8 cellular contexts compared by ENCODE assay signal in the genomic region with DNA sequence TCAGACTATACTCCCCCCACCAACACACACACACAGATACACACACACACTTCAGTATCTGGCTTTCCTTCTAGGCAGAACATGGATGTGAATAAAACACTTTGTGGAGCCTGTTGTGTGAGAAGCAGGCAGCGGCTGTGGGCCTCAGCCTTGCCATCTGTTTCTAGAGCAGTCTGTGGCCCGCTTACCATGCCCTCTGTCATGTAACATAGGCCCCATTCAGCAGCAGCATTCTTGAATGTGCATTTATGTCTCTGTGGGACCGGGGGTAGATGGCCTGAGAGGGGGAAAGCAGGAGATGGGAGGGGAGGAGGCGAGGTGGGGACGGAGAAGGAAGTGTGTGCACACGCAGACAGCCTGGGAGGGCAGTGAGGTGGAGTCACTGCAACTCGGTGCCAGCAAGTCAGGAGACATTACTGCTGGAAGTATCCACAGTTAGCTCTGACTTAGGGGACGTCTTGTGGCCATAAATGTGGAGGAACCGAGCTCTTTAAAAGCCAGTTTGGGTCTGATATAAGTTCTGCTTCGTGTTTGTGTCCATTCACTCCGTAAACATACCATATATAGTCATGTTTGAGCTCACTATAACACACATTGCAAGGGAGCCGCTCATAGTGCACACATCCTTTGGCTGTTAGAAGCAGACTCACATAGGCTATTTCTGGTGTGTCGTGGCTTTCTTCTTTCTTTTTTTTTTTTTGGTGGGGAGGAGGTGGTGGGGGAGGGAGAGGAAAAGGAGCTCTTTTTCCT. TPM values are rescaled to one million over a fixed set of nuclear protein-coding genes. Genes with fewer than 3 reads are reported as not detected.
DNase-seq lines count a peak whose midpoint lies in the region; ATAC-seq and TF ChIP-seq lines count a peak whose summit lies in the region.

No MANE protein-coding gene starts in this region.

- H3K27ac Mint-ChIP-seq in type B pancreatic cell = peak overlapping the region; percentile 98

- H3K4me3 Mint-ChIP-seq in type B pancreatic cell = peak overlapping the region; percentile 86

- H3K36me3 Mint-ChIP-seq in type B pancreatic cell = peaks cover 7% of the 10 kb centered on the region

- no peaks in the 10 kb centered on the region for H3K9me3 Mint-ChIP-seq in type B pancreatic cell

- H3K36me3 ChIP-seq in Peyer's patch = no peaks in the 10 kb centered on the region
- H3K36me3 ChIP-seq in lower lobe of right lung = no peaks in the 10 kb centered on the region

- H3K4me1 ChIP-seq in Peyer's patch = peaks cover 3 to 66% (median 10%) of the 10 kb centered on the region in 4 donors
- H3K4me1 ChIP-seq in lower lobe of right lung = peaks cover 77% of the 10 kb centered on the region

- H3K27ac ChIP-seq in Peyer's patch = peak overlapping the region; percentile 39 to 82 (median 64)
- peak overlapping the region; percentile 29 for H3K27ac ChIP-seq in cingulate gyrus (ENCODE audit: low read depth, low read length)
- H3K27ac ChIP-seq in lower lobe of right lung = peak overlapping the region; percentile 75

- H3K4me1 Mint-ChIP-seq in type B pancreatic cell (ENCODE audit: unreplicated experiment) = peaks cover 68% of the 10 kb centered on the region

- H3K27me3 Mint-ChIP-seq in type B pancreatic cell = no peaks in the 10 kb centered on the region

- TF ChIP-seq CTCF in Peyer's patch (IDR thresholded peaks at IDR 0.05) = no peak
- TF ChIP-seq CTCF in lower lobe of right lung (IDR thresholded peaks at IDR 0.05) = no peak
- no peak for TF ChIP-seq CTCF in type B pancreatic cell (conservative IDR thresholded peaks at IDR 0.05)

- intact Hi-C loops in lower lobe of right lung (cut with DNase I) = no loop called here

- ATAC-seq in GM18517 (IDR thresholded peaks at IDR 0.05; ENCODE audit: unreplicated experiment) (peak; percentile 52), HG02973 (IDR thresholded peaks at IDR 0.05; ENCODE audit: unreplicated experiment) (peak; percentile 54), lower lobe of right lung (peak; percentile 77 to 80)

- peak overlapping the region in 2 of 4 donors; percentile 13 to 29 for H3K4me3 ChIP-seq in Peyer's patch
- H3K4me3 ChIP-seq in lower lobe of right lung = no peak overlapping the region

- TF ChIP-seq POLR2A in Peyer's patch (IDR thresholded peaks at IDR 0.05) = peak in 1 of 2 donors; percentile 12

- H3K9me3 ChIP-seq in Peyer's patch (no peaks in the 10 kb centered on the region), lower lobe of right lung (no peaks in the 10 kb centered on the region)

- peak; percentile 42 to 72 (median 71) for DNase-seq in Peyer's patch
- peak; percentile 76 for DNase-seq in lower lobe of right lung
- DNase-seq in type B pancreatic cell (ENCODE audit: extremely low spot score, unreplicated experiment) = no peak
- no peak for DNase-seq in DMS153 (lab: John Stamatoyannopoulos, UW)
- no peak for DNase-seq in nucleus accumbens (lab: John Stamatoyannopoulos, UW)

- H3K27me3 ChIP-seq in Peyer's patch = no peaks in the 10 kb centered on the region
- H3K27me3 ChIP-seq in lower lobe of right lung (ENCODE audit: low read depth) = no peaks in the 10 kb centered on the region

RNA-seq across cellular contexts. Expression of gene RREB1, which starts 38.5 kb away (rescaled TPM):
- total RNA-seq in Peyer's patch (100 to 1,000 TPM in 3 of 4 donors, 10 to 100 TPM in 1; 65.0 to 118 (median 113) TPM), lower lobe of right lung (62.8 TPM), type B pancreatic cell (ENCODE audit: low replicate concordance) (43.9 and 67.0 TPM in 2 replicates)

Comparison
In these comparisons a context has a peak if more than half of its experiments do, and no peak if none do; other contexts are left out.
1. DNase-seq: peak in Peyer's patch (3 of 3) and lower lobe of right lung (single experiment); none in type B pancreatic cell (single experiment), DMS153 (single experiment) and nucleus accumbens (0 of 56).
2. Peak in every context shown above with its lines, with median percentiles within 50 percentile points of each other: ATAC-seq and H3K27ac ChIP-seq.